20 cellular contexts compared by ENCODE assay signal in the genomic region with DNA sequence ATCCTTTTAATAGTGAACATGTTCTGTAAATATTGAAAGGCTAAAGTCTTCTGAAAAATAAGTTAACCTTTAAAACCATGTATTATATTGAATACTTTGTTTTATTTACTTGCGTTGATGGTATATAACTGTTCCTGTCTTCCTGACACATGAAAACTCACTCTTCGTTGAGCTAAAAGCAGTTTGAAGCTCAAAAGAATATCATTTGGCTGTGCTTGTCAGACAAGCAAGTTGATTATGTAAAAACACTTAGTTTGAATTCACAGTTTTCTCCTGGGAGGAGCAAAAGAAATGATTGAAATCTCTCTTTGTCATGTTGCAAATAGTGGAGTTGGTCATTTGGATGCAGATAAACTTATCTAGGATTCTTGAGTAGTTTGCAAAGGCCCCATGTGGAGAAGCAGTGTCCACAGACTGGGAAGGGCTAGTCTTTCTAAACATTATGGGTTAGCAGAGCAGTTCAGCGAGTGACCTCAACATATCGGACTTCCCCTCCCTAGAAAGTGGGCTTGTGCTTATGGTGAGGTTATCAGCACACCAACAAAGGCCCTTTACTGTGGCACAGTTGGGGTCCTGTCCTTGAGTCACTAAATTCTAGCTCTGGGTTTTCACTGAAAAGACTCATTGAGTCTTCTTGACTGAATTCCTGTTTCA.
"Had no signal": no experiment of that assay in that cellular context is flagged by ENCODE, and none has a peak within 500 bp of the region (broad histone marks: within the 10 kb centered on the region; RNA-seq: fewer than 3 reads in every experiment).

No MANE protein-coding gene starts in this region.

- DNase-seq: activated CD4-positive, CD25-positive, alpha-beta regulatory T cell treated with anti-CD3 and anti-CD28 coated beads, Interleukin-2, amount 50 U/mL, for 72 hours; activated naive CD4-positive, alpha-beta T cell treated with anti-CD3 and anti-CD28 coated beads for 36 hours; activated naive CD8-positive, alpha-beta T cell treated with anti-CD3 and anti-CD28 coated beads, Interleukin-2, amount 50 U/mL, for 24 hours; activated T-cell treated with anti-CD3 and anti-CD28 coated beads for 4 hours; aorta; dorsolateral prefrontal cortex; erythroblast; gastrocnemius medialis; heart left ventricle; left colon; naive B cell; posterior cingulate gyrus; stimulated activated CD4-positive, alpha-beta T cell treated with anti-CD3 and anti-CD28 coated beads, Interleukin-2, amount 100 ng/mL, for 48 hours; stimulated activated naive CD4-positive, alpha-beta T cell; substantia nigra had no signal

- H3K4me3 ChIP-seq: cardiac muscle cell, dorsolateral prefrontal cortex, gastrocnemius medialis, heart left ventricle, lung, right atrium auricular region, tibial nerve had no signal

- FAIRE-seq: islet of Langerhans had no signal

- H3K27me3 ChIP-seq: cardiac muscle cell, dorsolateral prefrontal cortex, gastrocnemius medialis, heart left ventricle, right atrium auricular region, tibial nerve had no signal

- H3K27ac ChIP-seq: cardiac muscle cell, gastrocnemius medialis, heart left ventricle, right atrium auricular region had no signal

- H3K9me3 ChIP-seq: gastrocnemius medialis, heart left ventricle, right atrium auricular region, tibial nerve had no signal

- H3K36me3 ChIP-seq: cardiac muscle cell, gastrocnemius medialis, heart left ventricle, right atrium auricular region had no signal
